Comparison of ENCODE assay signal across 1 cellular context in the genomic region with DNA sequence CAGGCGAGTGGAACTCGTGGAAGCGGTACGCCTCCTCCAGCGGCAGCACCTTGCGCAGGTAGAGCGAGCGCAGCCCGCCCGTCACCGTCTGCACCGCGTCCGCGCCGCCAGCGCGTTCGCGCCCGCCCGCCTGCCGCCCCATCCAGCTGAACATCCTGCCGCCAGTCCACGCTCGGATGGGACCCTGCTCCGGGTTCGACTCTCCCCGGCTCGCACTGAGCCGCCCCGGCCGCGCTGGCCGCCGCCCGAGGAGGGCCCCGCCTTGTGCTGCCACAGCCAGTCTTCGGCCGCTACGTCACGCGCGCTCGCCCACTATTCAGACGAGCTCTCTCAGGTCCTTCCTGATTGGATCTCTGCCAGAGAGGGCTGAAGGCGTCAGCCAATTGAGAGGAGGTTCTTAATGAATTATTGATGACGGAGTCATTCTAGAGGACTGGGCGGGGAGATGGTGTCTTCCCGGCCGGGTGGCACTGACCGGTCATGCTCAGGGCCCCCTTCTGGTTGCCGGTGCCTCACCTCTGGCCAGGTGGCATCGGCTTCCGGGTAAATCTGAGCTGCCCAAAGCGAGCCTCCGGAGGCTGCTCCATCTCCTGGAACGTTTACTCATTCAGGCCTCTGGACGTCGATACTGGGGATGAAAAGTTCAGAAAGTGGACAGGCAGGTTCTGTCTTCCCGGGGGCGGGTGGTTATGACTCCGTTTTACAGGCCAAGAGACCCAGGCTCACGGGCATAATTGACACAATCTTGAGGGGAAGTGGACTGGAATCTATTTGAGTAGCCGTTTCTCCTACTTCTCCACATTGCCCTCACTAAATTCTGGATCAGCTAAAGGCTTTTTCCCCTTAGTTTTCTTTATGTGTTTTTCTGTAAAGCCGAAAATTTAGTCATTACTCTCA.
A peak's percentile ranks its signal among the peaks of the same experiment; 100 is the strongest.
TF ChIP-seq lines count a peak whose summit lies in the region.

Gene EHD4 (minus strand): TSS at position 217 of the 897 bp plus-strand sequence. CDS start 63 bp downstream, at position 154.

TF ChIP-seq in K562, 482 proteins besides CTCF, POLR2A, EP300 and RAD21 (continued from another document and continues in another):
- TF ChIP-seq ATF6 (CRISPR knock-in tag; IDR thresholded peaks at IDR 0.05): no peak
- TF ChIP-seq CLOCK (CRISPR knock-in tag; IDR thresholded peaks at IDR 0.05; ENCODE audit: borderline replicate concordance): no peak
- no peak for TF ChIP-seq ZNF717 (CRISPR knock-in tag; IDR thresholded peaks at IDR 0.05)
- no peak for TF ChIP-seq HOXB6 (CRISPR knock-in tag; IDR thresholded peaks at IDR 0.05; ENCODE audit: borderline replicate concordance)
- TF ChIP-seq PHF21A (IDR thresholded peaks at IDR 0.05; ENCODE audit: borderline replicate concordance, low read depth): peak; percentile 39; the same call in 1 of the 2 replicates
- TF ChIP-seq FIP1L1 (IDR thresholded peaks at IDR 0.05; ENCODE audit: low read depth, low read length, poor library complexity, severe bottlenecking): no peak
- TF ChIP-seq ZBTB2 (IDR thresholded peaks at IDR 0.05): no peak; the same call in 1 of the 2 replicates
- no peak for TF ChIP-seq GTF2E2 (tag; IDR thresholded peaks at IDR 0.05)
- no peak for TF ChIP-seq ZNF561 (CRISPR knock-in tag; conservative IDR thresholded peaks at IDR 0.05)
- TF ChIP-seq, protein P1, sequence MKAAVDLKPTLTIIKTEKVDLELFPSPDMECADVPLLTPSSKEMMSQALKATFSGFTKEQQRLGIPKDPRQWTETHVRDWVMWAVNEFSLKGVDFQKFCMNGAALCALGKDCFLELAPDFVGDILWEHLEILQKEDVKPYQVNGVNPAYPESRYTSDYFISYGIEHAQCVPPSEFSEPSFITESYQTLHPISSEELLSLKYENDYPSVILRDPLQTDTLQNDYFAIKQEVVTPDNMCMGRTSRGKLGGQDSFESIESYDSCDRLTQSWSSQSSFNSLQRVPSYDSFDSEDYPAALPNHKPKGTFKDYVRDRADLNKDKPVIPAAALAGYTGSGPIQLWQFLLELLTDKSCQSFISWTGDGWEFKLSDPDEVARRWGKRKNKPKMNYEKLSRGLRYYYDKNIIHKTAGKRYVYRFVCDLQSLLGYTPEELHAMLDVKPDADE (conservative IDR thresholded peaks at IDR 0.05; ENCODE audit: control insufficient read depth, low read depth, low read length): no peak; the same call in 1 of the 2 replicates
- no peak for TF ChIP-seq NELFE (IDR thresholded peaks at IDR 0.05; ENCODE audit: insufficient read depth, insufficient read length)
- TF ChIP-seq EP400 (IDR thresholded peaks at IDR 0.05): peak; percentile 86
- peak; percentile 66 for TF ChIP-seq EGR1 (conservative IDR thresholded peaks at IDR 0.05)
- TF ChIP-seq, protein P2, sequence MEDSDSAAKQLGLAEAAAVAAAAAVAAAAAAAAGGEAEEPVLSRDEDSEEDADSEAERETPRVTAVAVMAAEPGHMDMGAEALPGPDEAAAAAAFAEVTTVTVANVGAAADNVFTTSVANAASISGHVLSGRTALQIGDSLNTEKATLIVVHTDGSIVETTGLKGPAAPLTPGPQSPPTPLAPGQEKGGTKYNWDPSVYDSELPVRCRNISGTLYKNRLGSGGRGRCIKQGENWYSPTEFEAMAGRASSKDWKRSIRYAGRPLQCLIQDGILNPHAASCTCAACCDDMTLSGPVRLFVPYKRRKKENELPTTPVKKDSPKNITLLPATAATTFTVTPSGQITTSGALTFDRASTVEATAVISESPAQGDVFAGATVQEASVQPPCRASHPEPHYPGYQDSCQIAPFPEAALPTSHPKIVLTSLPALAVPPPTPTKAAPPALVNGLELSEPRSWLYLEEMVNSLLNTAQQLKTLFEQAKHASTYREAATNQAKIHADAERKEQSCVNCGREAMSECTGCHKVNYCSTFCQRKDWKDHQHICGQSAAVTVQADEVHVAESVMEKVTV (CRISPR knock-in tag; IDR thresholded peaks at IDR 0.05): no peak
- no peak for TF ChIP-seq CBX5 (IDR thresholded peaks at IDR 0.05; ENCODE audit: borderline replicate concordance, low read depth)
- peak; percentile 64 for TF ChIP-seq GATAD2A (IDR thresholded peaks at IDR 0.05)
- TF ChIP-seq POLR3A (IDR thresholded peaks at IDR 0.05; ENCODE audit: borderline replicate concordance, extremely low read depth, insufficient read depth, insufficient read length): no peak
- no peak for TF ChIP-seq NFATC3 (IDR thresholded peaks at IDR 0.05)
- no peak for TF ChIP-seq RHOXF2B (CRISPR knock-in tag; conservative IDR thresholded peaks at IDR 0.05)
- no peak for TF ChIP-seq TOE1 (IDR thresholded peaks at IDR 0.05; ENCODE audit: borderline replicate concordance)
- no peak for TF ChIP-seq TOE1 (CRISPR knock-in tag; IDR thresholded peaks at IDR 0.05; ENCODE audit: borderline replicate concordance, low read depth)
- TF ChIP-seq ASH1L (IDR thresholded peaks at IDR 0.05; ENCODE audit: borderline replicate concordance, low read depth, partially characterized antibody): peak; percentile 82
- no peak for TF ChIP-seq RFX1 (IDR thresholded peaks at IDR 0.05)
- TF ChIP-seq, protein P3, sequence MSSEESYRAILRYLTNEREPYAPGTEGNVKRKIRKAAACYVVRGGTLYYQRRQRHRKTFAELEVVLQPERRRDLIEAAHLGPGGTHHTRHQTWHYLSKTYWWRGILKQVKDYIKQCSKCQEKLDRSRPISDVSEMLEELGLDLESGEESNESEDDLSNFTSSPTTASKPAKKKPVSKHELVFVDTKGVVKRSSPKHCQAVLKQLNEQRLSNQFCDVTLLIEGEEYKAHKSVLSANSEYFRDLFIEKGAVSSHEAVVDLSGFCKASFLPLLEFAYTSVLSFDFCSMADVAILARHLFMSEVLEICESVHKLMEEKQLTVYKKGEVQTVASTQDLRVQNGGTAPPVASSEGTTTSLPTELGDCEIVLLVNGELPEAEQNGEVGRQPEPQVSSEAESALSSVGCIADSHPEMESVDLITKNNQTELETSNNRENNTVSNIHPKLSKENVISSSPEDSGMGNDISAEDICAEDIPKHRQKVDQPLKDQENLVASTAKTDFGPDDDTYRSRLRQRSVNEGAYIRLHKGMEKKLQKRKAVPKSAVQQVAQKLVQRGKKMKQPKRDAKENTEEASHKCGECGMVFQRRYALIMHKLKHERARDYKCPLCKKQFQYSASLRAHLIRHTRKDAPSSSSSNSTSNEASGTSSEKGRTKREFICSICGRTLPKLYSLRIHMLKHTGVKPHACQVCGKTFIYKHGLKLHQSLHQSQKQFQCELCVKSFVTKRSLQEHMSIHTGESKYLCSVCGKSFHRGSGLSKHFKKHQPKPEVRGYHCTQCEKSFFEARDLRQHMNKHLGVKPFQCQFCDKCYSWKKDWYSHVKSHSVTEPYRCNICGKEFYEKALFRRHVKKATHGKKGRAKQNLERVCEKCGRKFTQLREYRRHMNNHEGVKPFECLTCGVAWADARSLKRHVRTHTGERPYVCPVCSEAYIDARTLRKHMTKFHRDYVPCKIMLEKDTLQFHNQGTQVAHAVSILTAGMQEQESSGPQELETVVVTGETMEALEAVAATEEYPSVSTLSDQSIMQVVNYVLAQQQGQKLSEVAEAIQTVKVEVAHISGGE (CRISPR knock-in tag; IDR thresholded peaks at IDR 0.05): no peak; a peak in 1 of 6 replicates
- TF ChIP-seq POU5F1 (IDR thresholded peaks at IDR 0.05; ENCODE audit: borderline replicate concordance, low read depth, low read length, partially characterized antibody): no peak
- no peak for TF ChIP-seq BRF1 (IDR thresholded peaks at IDR 0.05; ENCODE audit: borderline replicate concordance, extremely low read depth, insufficient read length)
- TF ChIP-seq ATF7 (IDR thresholded peaks at IDR 0.05): peak; percentile 90
- no peak for TF ChIP-seq COPS2 (conservative IDR thresholded peaks at IDR 0.05)
- no peak for TF ChIP-seq CGGBP1 (CRISPR knock-in tag; IDR thresholded peaks at IDR 0.05)
- no peak for TF ChIP-seq KDM4B (IDR thresholded peaks at IDR 0.05; ENCODE audit: borderline replicate concordance in 2 of 2, low read depth in 1 of 2)
- no peak for TF ChIP-seq FOXJ3 (CRISPR knock-in tag; IDR thresholded peaks at IDR 0.05)
- no peak for TF ChIP-seq MTA1 (IDR thresholded peaks at IDR 0.05; ENCODE audit: borderline replicate concordance)
- TF ChIP-seq USF2 (CRISPR knock-in tag; IDR thresholded peaks at IDR 0.05): no peak
- TF ChIP-seq, protein P4, sequence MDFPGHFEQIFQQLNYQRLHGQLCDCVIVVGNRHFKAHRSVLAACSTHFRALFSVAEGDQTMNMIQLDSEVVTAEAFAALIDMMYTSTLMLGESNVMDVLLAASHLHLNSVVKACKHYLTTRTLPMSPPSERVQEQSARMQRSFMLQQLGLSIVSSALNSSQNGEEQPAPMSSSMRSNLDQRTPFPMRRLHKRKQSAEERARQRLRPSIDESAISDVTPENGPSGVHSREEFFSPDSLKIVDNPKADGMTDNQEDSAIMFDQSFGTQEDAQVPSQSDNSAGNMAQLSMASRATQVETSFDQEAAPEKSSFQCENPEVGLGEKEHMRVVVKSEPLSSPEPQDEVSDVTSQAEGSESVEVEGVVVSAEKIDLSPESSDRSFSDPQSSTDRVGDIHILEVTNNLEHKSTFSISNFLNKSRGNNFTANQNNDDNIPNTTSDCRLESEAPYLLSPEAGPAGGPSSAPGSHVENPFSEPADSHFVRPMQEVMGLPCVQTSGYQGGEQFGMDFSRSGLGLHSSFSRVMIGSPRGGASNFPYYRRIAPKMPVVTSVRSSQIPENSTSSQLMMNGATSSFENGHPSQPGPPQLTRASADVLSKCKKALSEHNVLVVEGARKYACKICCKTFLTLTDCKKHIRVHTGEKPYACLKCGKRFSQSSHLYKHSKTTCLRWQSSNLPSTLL (IDR thresholded peaks at IDR 0.05): no peak
- TF ChIP-seq HMGN3 (IDR thresholded peaks at IDR 0.05; ENCODE audit: borderline replicate concordance, extremely low read depth, insufficient read length, low read depth, low read length): peak; percentile 66
- no peak for TF ChIP-seq ZNF134 (CRISPR knock-in tag; conservative IDR thresholded peaks at IDR 0.05)
- TF ChIP-seq ZNF224 (CRISPR knock-in tag; IDR thresholded peaks at IDR 0.05): no peak
- TF ChIP-seq RBM14 (IDR thresholded peaks at IDR 0.05; ENCODE audit: borderline replicate concordance, insufficient read depth, low read depth, low read length): no peak
- TF ChIP-seq GABPB2 (CRISPR knock-in tag; conservative IDR thresholded peaks at IDR 0.05): no peak
- no peak for TF ChIP-seq CBX1 (IDR thresholded peaks at IDR 0.05; ENCODE audit: low read depth)
- TF ChIP-seq, protein P5, sequence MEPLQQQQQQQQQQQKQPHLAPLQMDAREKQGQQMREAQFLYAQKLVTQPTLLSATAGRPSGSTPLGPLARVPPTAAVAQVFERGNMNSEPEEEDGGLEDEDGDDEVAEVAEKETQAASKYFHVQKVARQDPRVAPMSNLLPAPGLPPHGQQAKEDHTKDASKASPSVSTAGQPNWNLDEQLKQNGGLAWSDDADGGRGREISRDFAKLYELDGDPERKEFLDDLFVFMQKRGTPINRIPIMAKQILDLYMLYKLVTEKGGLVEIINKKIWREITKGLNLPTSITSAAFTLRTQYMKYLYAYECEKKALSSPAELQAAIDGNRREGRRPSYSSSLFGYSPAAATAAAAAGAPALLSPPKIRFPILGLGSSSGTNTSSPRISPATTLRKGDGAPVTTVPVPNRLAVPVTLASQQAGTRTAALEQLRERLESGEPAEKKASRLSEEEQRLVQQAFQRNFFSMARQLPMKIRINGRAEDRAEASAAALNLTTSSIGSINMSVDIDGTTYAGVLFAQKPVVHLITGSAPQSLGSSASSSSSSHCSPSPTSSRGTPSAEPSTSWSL (CRISPR knock-in tag; IDR thresholded peaks at IDR 0.05; ENCODE audit: borderline replicate concordance): no peak
- no peak; the same call in 1 of the 2 replicates for TF ChIP-seq FOSL1 (tag; conservative IDR thresholded peaks at IDR 0.05)
